In the genomic region with DNA sequence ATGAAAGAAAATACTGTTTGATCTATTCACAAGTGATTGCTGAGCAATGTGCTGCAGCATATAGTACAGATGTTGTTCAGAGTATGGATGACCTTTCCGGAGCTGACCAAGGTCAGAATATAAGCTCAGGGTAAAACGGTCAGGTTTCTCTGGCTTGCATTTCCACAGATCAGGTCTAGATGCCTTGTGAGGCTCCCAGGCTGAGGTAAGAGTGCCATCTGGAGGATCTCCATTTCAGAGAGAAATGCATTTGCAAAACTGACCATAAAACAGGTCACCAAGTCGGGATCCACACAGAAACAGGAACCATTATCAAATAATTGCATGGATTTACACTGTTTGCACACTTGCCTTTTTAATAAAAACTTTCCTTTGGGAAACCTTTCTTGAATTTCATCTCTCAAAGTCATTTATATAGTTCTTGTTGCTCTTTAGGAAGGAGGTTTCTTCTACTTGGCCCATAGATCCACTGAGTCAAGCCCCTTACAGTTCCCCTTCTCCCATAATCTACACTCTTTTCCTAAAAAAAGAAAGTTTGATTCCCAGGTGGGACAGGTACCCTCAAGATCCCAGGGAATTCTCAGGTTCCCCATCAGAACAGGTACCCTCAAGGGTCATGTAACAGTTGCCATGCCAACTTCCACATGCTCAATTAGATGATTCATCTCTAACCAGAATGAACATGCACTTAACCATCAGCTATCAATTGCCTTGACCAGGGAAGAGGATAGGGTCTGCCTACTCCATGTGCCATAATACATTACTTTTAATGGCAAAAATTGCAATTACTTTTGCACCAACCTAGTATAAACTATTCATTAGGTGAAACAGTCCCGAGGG, we compare ENCODE assay signal across 1 cellular context.
A peak's percentile ranks its signal among the peaks of the same experiment; 100 is the strongest.
TF ChIP-seq lines count a peak whose summit lies in the region.

No MANE protein-coding gene starts in this region.

TF ChIP-seq in K562, 482 proteins besides CTCF, POLR2A, EP300 and RAD21:
- TF ChIP-seq RB1 (IDR thresholded peaks at IDR 0.05; ENCODE audit: low read depth) = 0 out of 2 replicates have a peak, but pooled peaks have one; percentile 30
- peak; percentile 79 for TF ChIP-seq ARID2 (IDR thresholded peaks at IDR 0.05)
- peak; percentile 97 for TF ChIP-seq ESRRA (IDR thresholded peaks at IDR 0.05; ENCODE audit: borderline replicate concordance, low read depth)
- peak; percentile 97 for TF ChIP-seq SMC3 (conservative IDR thresholded peaks at IDR 0.05; ENCODE audit: insufficient read depth, low read depth, low read length)
- TF ChIP-seq RFX1 (IDR thresholded peaks at IDR 0.05) = peak; percentile 61
- TF ChIP-seq KLF6 (CRISPR knock-in tag; IDR thresholded peaks at IDR 0.05; ENCODE audit: borderline replicate concordance) = no peak
- TF ChIP-seq CC2D1A (IDR thresholded peaks at IDR 0.05) = peak; percentile 69; the same call in 1 of the 2 replicates
- TF ChIP-seq TBP (optimal IDR thresholded peaks at IDR 0.05; ENCODE audit: low read depth, low read length) = no peak
- TF ChIP-seq CREB3 (tag; conservative IDR thresholded peaks at IDR 0.05; ENCODE audit: low read depth) = no peak
- no peak for TF ChIP-seq ZBTB12 (CRISPR knock-in tag; IDR thresholded peaks at IDR 0.05)
- TF ChIP-seq ZNF75A (CRISPR knock-in tag; IDR thresholded peaks at IDR 0.05) = no peak
- peak; percentile 28; the same call in 1 of the 2 replicates for TF ChIP-seq SP1 (CRISPR knock-in tag; IDR thresholded peaks at IDR 0.05)
- peak; percentile 83; the same call in 1 of the 2 replicates for TF ChIP-seq STAG1 (CRISPR knock-in tag; IDR thresholded peaks at IDR 0.05; ENCODE audit: borderline replicate concordance)
- TF ChIP-seq BRD9 (IDR thresholded peaks at IDR 0.05; ENCODE audit: low read depth, partially characterized antibody) = no peak
- TF ChIP-seq, protein P1, sequence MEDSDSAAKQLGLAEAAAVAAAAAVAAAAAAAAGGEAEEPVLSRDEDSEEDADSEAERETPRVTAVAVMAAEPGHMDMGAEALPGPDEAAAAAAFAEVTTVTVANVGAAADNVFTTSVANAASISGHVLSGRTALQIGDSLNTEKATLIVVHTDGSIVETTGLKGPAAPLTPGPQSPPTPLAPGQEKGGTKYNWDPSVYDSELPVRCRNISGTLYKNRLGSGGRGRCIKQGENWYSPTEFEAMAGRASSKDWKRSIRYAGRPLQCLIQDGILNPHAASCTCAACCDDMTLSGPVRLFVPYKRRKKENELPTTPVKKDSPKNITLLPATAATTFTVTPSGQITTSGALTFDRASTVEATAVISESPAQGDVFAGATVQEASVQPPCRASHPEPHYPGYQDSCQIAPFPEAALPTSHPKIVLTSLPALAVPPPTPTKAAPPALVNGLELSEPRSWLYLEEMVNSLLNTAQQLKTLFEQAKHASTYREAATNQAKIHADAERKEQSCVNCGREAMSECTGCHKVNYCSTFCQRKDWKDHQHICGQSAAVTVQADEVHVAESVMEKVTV (CRISPR knock-in tag; IDR thresholded peaks at IDR 0.05) = peak; percentile 89
TF ChIP-seq in K562: peak in this region for 9.
